8 cellular contexts compared by ENCODE assay signal in the genomic region with DNA sequence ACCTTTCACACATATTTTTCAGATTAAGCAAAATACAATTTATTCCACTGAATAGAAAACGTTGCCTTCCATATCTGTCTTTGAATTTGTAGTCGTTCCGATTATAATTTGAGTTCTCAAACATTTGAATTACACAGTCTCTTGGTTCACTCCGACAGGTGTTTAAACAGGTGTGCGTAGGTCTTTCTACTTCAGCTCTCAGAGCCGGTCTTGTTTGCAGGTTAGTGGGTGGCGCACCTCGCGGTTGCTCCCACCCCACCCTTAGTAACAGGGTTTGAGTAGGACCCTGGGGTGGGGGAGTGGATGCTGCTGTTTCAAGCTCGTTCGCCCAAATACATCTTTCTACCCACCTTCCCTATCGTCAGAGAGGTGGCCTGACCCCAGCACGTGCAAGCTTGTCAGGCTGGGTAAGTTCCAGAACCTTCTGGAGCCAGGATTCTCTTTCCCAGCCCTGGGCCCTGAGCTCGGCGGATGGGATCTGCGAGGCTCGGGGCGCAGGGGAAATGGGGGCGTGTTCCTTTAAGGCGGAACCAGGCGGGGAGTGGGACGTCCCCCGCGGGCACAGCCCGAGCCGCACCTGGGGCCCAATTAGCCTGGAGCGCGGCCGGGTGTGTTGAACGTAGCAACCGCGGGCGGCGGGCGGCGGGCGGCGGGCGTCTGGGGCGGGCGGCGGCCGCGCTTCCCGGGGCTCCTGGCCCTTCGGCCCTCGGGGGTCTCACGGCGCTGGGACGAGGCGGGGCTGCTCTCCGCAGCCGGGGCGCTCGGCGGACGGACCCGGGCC. TPM values are rescaled to one million over a fixed set of nuclear protein-coding genes. Genes with fewer than 3 reads are reported as not detected.
DNase-seq lines count a peak whose midpoint lies in the region; ATAC-seq and TF ChIP-seq lines count a peak whose summit lies in the region.

FAM149A (plus strand) TSS at position 591 of the 781 bp plus-strand sequence.

- H3K4ac ChIP-seq in trophoblast cell (ENCODE audit: low read depth, low read length), result no peak within 1 kb of the TSS

- H3K36me3 ChIP-seq in HEK293 (ENCODE audit: control insufficient read depth in 2 of 2, insufficient read depth in 1 of 2, low read length in 2 of 2) (no peaks in the 10 kb centered on the region), cardiac muscle cell (no peaks in the 10 kb centered on the region), trophoblast cell (ENCODE audit: control insufficient read depth in 1 of 2, insufficient read depth in 2 of 2, low read length in 2 of 2) (peaks cover 0 to 2% of the 10 kb centered on the region in 2 experiments)

- H3K4me2 ChIP-seq in trophoblast cell (ENCODE audit: low read length), result peak within 1 kb of the TSS; percentile 81

- DNase-seq in GM10266 (ENCODE audit: extremely low spot score) (peak; percentile 60), NCI-H2196 (lab: John Stamatoyannopoulos, UW; ENCODE audit: unreplicated experiment) (peak; percentile 32), cardiac muscle cell (ENCODE audit: low read depth in 1 of 2, low spot score in 1 of 2) (peak; percentile 14 to 37), trophoblast cell (peak in 1 of 2 donors; percentile 52), ureter (ENCODE audit: low spot score) (peak; percentile 69)

- H3K4me1 Mint-ChIP-seq in activated T-helper 17 cell treated with anti-CD3 and anti-CD28 coated beads, Interleukin-2, amount 50 U/mL, for 72 hours, result no peaks in the 10 kb centered on the region

- peak within 1 kb of the TSS; percentile 38 for H3K4me3 ChIP-seq in HEK293 (ENCODE audit: low read depth, low read length)
- peak within 1 kb of the TSS; percentile 33 for H3K4me3 ChIP-seq in cardiac muscle cell
- H3K4me3 ChIP-seq in trophoblast cell (ENCODE audit: low read depth, low read length), result peak within 1 kb of the TSS; percentile 62

- no peaks in the 10 kb centered on the region for H3K9me3 Mint-ChIP-seq in activated T-helper 17 cell treated with anti-CD3 and anti-CD28 coated beads, Interleukin-2, amount 50 U/mL, for 72 hours

- no peak within 1 kb of the TSS for H2AK5ac ChIP-seq in trophoblast cell (ENCODE audit: low read length)

- CTCF ChIA-PET in HEK293 (lab: Yijun Ruan, JAX), result interaction anchor here (1.2 kb wide), 1 partner anchor 28 kb away, joined by 4 read pairs; no protein-coding TSS in a partner anchor

- peak within 1 kb of the TSS; percentile 20 for H2BK120ac ChIP-seq in trophoblast cell (ENCODE audit: insufficient read depth, low read length, poor library complexity)

- H2BK12ac ChIP-seq in trophoblast cell (ENCODE audit: low read length), result no peak within 1 kb of the TSS

- H3K14ac ChIP-seq in trophoblast cell (ENCODE audit: low read length), result peak within 1 kb of the TSS; percentile 18

- H4K91ac ChIP-seq in trophoblast cell (ENCODE audit: low read depth, low read length), result no peak within 1 kb of the TSS

- H4K12ac ChIP-seq in trophoblast cell (ENCODE audit: low read depth, low read length), result no peak within 1 kb of the TSS

- no peak within 1 kb of the TSS for H3K27ac Mint-ChIP-seq in activated T-helper 17 cell treated with anti-CD3 and anti-CD28 coated beads, Interleukin-2, amount 50 U/mL, for 72 hours

- peak within 1 kb of the TSS; percentile 64; the same call in 1 of the 2 replicates for H3K27ac ChIP-seq in HEK293 (ENCODE audit: extremely low read depth, low read depth, low read length)
- no peak within 1 kb of the TSS for H3K27ac ChIP-seq in cardiac muscle cell
- H3K27ac ChIP-seq in trophoblast cell (ENCODE audit: low read depth, low read length), result no peak within 1 kb of the TSS

- peak within 1 kb of the TSS; percentile 70 for H3K4me3 Mint-ChIP-seq in activated T-helper 17 cell treated with anti-CD3 and anti-CD28 coated beads, Interleukin-2, amount 50 U/mL, for 72 hours

- H4K8ac ChIP-seq in trophoblast cell (ENCODE audit: low read depth, low read length), result peak within 1 kb of the TSS; percentile 23

- no peak within 1 kb of the TSS for H3K23ac ChIP-seq in trophoblast cell (ENCODE audit: low read length)

- no peak within 1 kb of the TSS for H3K9ac ChIP-seq in trophoblast cell (ENCODE audit: low read length)

- no peak within 1 kb of the TSS for H2BK5ac ChIP-seq in trophoblast cell (ENCODE audit: low read depth, low read length, poor library complexity)

- H3K36me3 Mint-ChIP-seq in activated T-helper 17 cell treated with anti-CD3 and anti-CD28 coated beads, Interleukin-2, amount 50 U/mL, for 72 hours (ENCODE audit: low read depth), result no peaks in the 10 kb centered on the region

- H3K27me3 Mint-ChIP-seq in activated T-helper 17 cell treated with anti-CD3 and anti-CD28 coated beads, Interleukin-2, amount 50 U/mL, for 72 hours, result peaks cover 30% of the 10 kb centered on the region

- H3K27me3 ChIP-seq in cardiac muscle cell (peaks cover 40% of the 10 kb centered on the region), trophoblast cell (ENCODE audit: insufficient read depth, low read length) (peaks cover 17% of the 10 kb centered on the region)

- H3K9me3 ChIP-seq in HEK293 (ENCODE audit: control insufficient read depth, insufficient read depth, low read depth, low read length) (no peaks in the 10 kb centered on the region), cardiac muscle cell (ENCODE audit: low read depth) (no peaks in the 10 kb centered on the region), trophoblast cell (ENCODE audit: insufficient read depth, low read depth, low read length) (peaks cover 2% of the 10 kb centered on the region)

- peak within 1 kb of the TSS; percentile 5 for H3K18ac ChIP-seq in trophoblast cell (ENCODE audit: low read length)

- peak within 1 kb of the TSS; percentile 10 for H2AFZ ChIP-seq in trophoblast cell (ENCODE audit: insufficient read depth, low read length, poor library complexity)

- no peak for TF ChIP-seq CTCF in GM10266 (IDR thresholded peaks at IDR 0.05; ENCODE audit: control insufficient read depth, insufficient read depth, low read depth, missing control alignments)
- TF ChIP-seq CTCF in HEK293 (tag by site-specific recombination; IDR thresholded peaks at IDR 0.05), result no peak
- TF ChIP-seq CTCF in cardiac muscle cell (IDR thresholded peaks at IDR 0.05; ENCODE audit: low read depth, low read length), result no peak

- H3K4me1 ChIP-seq in HEK293 (ENCODE audit: control insufficient read depth, insufficient read depth, low read length), result peaks cover 3% of the 10 kb centered on the region; the same call in 1 of the 2 replicates
- H3K4me1 ChIP-seq in cardiac muscle cell (ENCODE audit: low read depth), result no peaks in the 10 kb centered on the region
- H3K4me1 ChIP-seq in trophoblast cell (ENCODE audit: control insufficient read depth in 1 of 2, insufficient read depth in 2 of 2, low read length in 2 of 2), result peaks cover 0 to 9% of the 10 kb centered on the region in 2 experiments

- ATAC-seq in activated T-helper 17 cell treated with anti-CD3 and anti-CD28 coated beads, Interleukin-2, amount 50 U/mL, for 72 hours (replicated peaks), result peak; percentile 72
- no peak for ATAC-seq in HG03378 (IDR thresholded peaks at IDR 0.05; ENCODE audit: unreplicated experiment)

- POLR2A ChIA-PET in HEK293 (lab: Yijun Ruan, JAX), result no interaction called here

- WGBS in trophoblast cell (ENCODE audit: extremely low coverage, insufficient coverage, insufficient read length), result no CpG with 5 or more reads among the region's 58 CpGs

- no peaks in the 10 kb centered on the region for H3K79me2 ChIP-seq in trophoblast cell (ENCODE audit: control insufficient read depth, insufficient read depth, low read length, poor library complexity)

- H3K79me1 ChIP-seq in trophoblast cell (ENCODE audit: low read length), result peaks cover 3% of the 10 kb centered on the region

TF ChIP-seq in HEK293, 187 proteins besides CTCF, POLR2A, EP300 and RAD21 (continues in another document):
- TF ChIP-seq ZNF664 (tag by site-specific recombination; IDR thresholded peaks at IDR 0.05) (no peak), ZNF366 (tag by site-specific recombination; conservative IDR thresholded peaks at IDR 0.05) (no peak), ZNF707 (tag by site-specific recombination; IDR thresholded peaks at IDR 0.05) (no peak), ZNF548 (tag by site-specific recombination; IDR thresholded peaks at IDR 0.05) (no peak), HIC1 (tag by site-specific recombination; IDR thresholded peaks at IDR 0.05) (no peak), KLF10 (tag by site-specific recombination; IDR thresholded peaks at IDR 0.05) (no peak), ZNF239 (tag by site-specific recombination; IDR thresholded peaks at IDR 0.05) (no peak), ZNF19 (tag by site-specific recombination; IDR thresholded peaks at IDR 0.05; ENCODE audit: low read depth) (no peak), ZNF221 (tag by site-specific recombination; IDR thresholded peaks at IDR 0.05; ENCODE audit: borderline replicate concordance) (no peak), ZNF768 (tag by site-specific recombination; IDR thresholded peaks at IDR 0.05) (no peak), ZNF426 (tag by site-specific recombination; IDR thresholded peaks at IDR 0.05) (no peak), ZNF394 (tag by site-specific recombination; IDR thresholded peaks at IDR 0.05; ENCODE audit: borderline replicate concordance) (no peak), ZFHX2 (tag by site-specific recombination; conservative IDR thresholded peaks at IDR 0.05) (no peak), SCRT1 (tag by site-specific recombination; IDR thresholded peaks at IDR 0.05; ENCODE audit: borderline replicate concordance) (peak; percentile 80; the same call in 1 of the 2 replicates), WT1 (tag by site-specific recombination; IDR thresholded peaks at IDR 0.05) (no peak), ZBTB8A (tag by site-specific recombination; IDR thresholded peaks at IDR 0.05) (peak; percentile 46)

RNA-seq across cellular contexts. Expression of gene FAM149A, which starts in this region (rescaled TPM):
- total RNA-seq in activated T-helper 17 cell treated with anti-CD3 and anti-CD28 coated beads, Interleukin-2, amount 50 U/mL, for 72 hours, result 1 to 10 TPM in 1 of 2 donors, under 1 TPM in 1; 0.28 to 2.4 TPM
- total RNA-seq in cardiac muscle cell, result 9.1 and 9.8 TPM in 2 replicates
- 9.4 and 14.1 TPM in 2 replicates for polyA plus RNA-seq in cardiac muscle cell
- 4.7 and 5.0 TPM in 2 replicates for polyA plus RNA-seq in trophoblast cell (2013)
- total RNA-seq in ureter, result 40.5 TPM
